2 cellular contexts compared by ENCODE assay signal in genomic region chr19:35292986-35293732, GRCh38.
TF ChIP-seq lines count a peak whose summit lies in the region.

No MANE protein-coding gene starts in this region.

TF ChIP-seq in A549, 52 proteins besides CTCF, POLR2A, EP300 and RAD21 (continued from another document):
- TF ChIP-seq ELK1 (IDR thresholded peaks at IDR 0.05; ENCODE audit: low read depth, low read length) = no peak
- no peak for TF ChIP-seq MAX (IDR thresholded peaks at IDR 0.05)
- no peak for TF ChIP-seq POLR2AphosphoS2 (conservative IDR thresholded peaks at IDR 0.05; ENCODE audit: low read length)
- TF ChIP-seq ZC3H11A (IDR thresholded peaks at IDR 0.05) = no peak
- no peak for TF ChIP-seq USF2 (IDR thresholded peaks at IDR 0.05)
- no peak for TF ChIP-seq GATA3 (IDR thresholded peaks at IDR 0.05; ENCODE audit: borderline replicate concordance)
- no peak for TF ChIP-seq JUNB (IDR thresholded peaks at IDR 0.05)
- no peak for TF ChIP-seq HOXB13 (CRISPR knock-in tag; IDR thresholded peaks at IDR 0.05; ENCODE audit: low read depth)

TF ChIP-seq in GM23338, 12 proteins besides CTCF, POLR2A, EP300 and RAD21:
- TF ChIP-seq REST (IDR thresholded peaks at IDR 0.05; ENCODE audit: unreplicated experiment) = no peak
- no peak for TF ChIP-seq EZH2 (IDR thresholded peaks at IDR 0.05; ENCODE audit: low read depth, unreplicated experiment)
- no peak for TF ChIP-seq ZNF331 (CRISPR knock-in tag; IDR thresholded peaks at IDR 0.05; ENCODE audit: low read depth)
- TF ChIP-seq POLR2AphosphoS5 (IDR thresholded peaks at IDR 0.05; ENCODE audit: low read depth) = no peak
- TF ChIP-seq ETS1 (IDR thresholded peaks at IDR 0.05) = no peak
- TF ChIP-seq EZH2phosphoT487 (IDR thresholded peaks at IDR 0.05; ENCODE audit: unreplicated experiment) = no peak
- TF ChIP-seq JUNB (IDR thresholded peaks at IDR 0.05; ENCODE audit: unreplicated experiment) = no peak
- TF ChIP-seq CREB1 (CRISPR knock-in tag; IDR thresholded peaks at IDR 0.05; ENCODE audit: low read depth) = no peak
- no peak for TF ChIP-seq ZNF114 (CRISPR knock-in tag; IDR thresholded peaks at IDR 0.05)
- TF ChIP-seq STAT1 (IDR thresholded peaks at IDR 0.05; ENCODE audit: unreplicated experiment) = no peak
- no peak for TF ChIP-seq NANOG (IDR thresholded peaks at IDR 0.05; ENCODE audit: borderline replicate concordance)
- TF ChIP-seq ZNF462 (CRISPR knock-in tag; IDR thresholded peaks at IDR 0.05) = no peak
